1 cellular context compared by ENCODE assay signal in the genomic region with DNA sequence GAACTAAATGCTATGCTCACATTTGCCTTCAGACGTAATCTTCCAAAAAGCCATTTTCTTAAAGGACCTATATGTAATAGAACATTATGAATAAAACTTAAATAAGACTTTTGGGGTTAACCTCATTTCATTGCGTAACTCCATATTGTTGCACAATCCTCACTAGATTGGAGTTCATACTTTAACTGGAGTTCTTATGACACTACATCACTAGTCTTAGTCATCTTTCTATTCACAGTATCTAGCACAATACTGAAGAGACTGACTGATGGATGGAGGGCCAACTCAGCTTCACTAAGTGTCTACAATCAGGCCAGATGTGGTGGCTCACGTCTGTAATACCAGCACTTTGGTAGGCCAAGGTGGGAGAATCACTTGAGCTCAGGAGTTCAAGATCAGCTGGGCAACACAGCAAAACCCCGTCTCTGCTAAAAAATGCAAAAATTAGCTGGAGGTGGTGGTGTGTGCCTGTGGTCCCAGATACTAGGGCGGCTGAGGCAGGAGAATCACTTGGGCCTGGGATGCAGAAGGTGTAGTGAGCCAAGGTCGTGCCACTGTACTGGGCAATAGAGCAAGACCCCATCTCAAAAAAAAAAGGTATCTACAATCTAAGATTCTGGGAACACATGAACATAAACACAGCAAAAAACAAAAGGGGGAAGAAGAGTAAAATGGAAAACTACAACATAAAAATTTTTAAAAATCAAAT.
TF ChIP-seq lines count a peak whose summit lies in the region.

No MANE protein-coding gene starts in this region.

TF ChIP-seq in HepG2, 621 proteins besides CTCF, POLR2A, EP300 and RAD21 (continued from another document):
- TF ChIP-seq ARID5B (CRISPR knock-in tag; IDR thresholded peaks at IDR 0.05) (no peak), UBTF (CRISPR knock-in tag; IDR thresholded peaks at IDR 0.05) (no peak), CEBPB (IDR thresholded peaks at IDR 0.05; ENCODE audit: borderline replicate concordance, low read depth, low read length) (peak; percentile 96), ZNF598 (CRISPR knock-in tag; IDR thresholded peaks at IDR 0.05; ENCODE audit: borderline replicate concordance) (no peak), SMC3 (IDR thresholded peaks at IDR 0.05; ENCODE audit: low read length) (peak; percentile 9; the same call in 1 of the 2 replicates), NR2F6 (IDR thresholded peaks at IDR 0.05) (no peak), NR2F6 (CRISPR knock-in tag; IDR thresholded peaks at IDR 0.05) (no peak), JUND (CRISPR knock-in tag; IDR thresholded peaks at IDR 0.05) (no peak), STAG1 (CRISPR knock-in tag; IDR thresholded peaks at IDR 0.05) (no peak), XRCC5 (optimal IDR thresholded peaks at IDR 0.05; ENCODE audit: low read length) (no peak), ZNF256 (CRISPR knock-in tag; conservative IDR thresholded peaks at IDR 0.05) (no peak), U2AF1 (optimal IDR thresholded peaks at IDR 0.05; ENCODE audit: low read depth, low read length) (no peak), ZNF235 (CRISPR knock-in tag; IDR thresholded peaks at IDR 0.05; ENCODE audit: borderline replicate concordance) (no peak), TAF15 (IDR thresholded peaks at IDR 0.05; ENCODE audit: low read depth, low read length, poor library complexity, severe bottlenecking) (no peak), CHD2 (IDR thresholded peaks at IDR 0.05; ENCODE audit: low read depth, low read length) (no peak), ZNF44 (CRISPR knock-in tag; IDR thresholded peaks at IDR 0.05) (no peak)
- TF ChIP-seq, protein P1, sequence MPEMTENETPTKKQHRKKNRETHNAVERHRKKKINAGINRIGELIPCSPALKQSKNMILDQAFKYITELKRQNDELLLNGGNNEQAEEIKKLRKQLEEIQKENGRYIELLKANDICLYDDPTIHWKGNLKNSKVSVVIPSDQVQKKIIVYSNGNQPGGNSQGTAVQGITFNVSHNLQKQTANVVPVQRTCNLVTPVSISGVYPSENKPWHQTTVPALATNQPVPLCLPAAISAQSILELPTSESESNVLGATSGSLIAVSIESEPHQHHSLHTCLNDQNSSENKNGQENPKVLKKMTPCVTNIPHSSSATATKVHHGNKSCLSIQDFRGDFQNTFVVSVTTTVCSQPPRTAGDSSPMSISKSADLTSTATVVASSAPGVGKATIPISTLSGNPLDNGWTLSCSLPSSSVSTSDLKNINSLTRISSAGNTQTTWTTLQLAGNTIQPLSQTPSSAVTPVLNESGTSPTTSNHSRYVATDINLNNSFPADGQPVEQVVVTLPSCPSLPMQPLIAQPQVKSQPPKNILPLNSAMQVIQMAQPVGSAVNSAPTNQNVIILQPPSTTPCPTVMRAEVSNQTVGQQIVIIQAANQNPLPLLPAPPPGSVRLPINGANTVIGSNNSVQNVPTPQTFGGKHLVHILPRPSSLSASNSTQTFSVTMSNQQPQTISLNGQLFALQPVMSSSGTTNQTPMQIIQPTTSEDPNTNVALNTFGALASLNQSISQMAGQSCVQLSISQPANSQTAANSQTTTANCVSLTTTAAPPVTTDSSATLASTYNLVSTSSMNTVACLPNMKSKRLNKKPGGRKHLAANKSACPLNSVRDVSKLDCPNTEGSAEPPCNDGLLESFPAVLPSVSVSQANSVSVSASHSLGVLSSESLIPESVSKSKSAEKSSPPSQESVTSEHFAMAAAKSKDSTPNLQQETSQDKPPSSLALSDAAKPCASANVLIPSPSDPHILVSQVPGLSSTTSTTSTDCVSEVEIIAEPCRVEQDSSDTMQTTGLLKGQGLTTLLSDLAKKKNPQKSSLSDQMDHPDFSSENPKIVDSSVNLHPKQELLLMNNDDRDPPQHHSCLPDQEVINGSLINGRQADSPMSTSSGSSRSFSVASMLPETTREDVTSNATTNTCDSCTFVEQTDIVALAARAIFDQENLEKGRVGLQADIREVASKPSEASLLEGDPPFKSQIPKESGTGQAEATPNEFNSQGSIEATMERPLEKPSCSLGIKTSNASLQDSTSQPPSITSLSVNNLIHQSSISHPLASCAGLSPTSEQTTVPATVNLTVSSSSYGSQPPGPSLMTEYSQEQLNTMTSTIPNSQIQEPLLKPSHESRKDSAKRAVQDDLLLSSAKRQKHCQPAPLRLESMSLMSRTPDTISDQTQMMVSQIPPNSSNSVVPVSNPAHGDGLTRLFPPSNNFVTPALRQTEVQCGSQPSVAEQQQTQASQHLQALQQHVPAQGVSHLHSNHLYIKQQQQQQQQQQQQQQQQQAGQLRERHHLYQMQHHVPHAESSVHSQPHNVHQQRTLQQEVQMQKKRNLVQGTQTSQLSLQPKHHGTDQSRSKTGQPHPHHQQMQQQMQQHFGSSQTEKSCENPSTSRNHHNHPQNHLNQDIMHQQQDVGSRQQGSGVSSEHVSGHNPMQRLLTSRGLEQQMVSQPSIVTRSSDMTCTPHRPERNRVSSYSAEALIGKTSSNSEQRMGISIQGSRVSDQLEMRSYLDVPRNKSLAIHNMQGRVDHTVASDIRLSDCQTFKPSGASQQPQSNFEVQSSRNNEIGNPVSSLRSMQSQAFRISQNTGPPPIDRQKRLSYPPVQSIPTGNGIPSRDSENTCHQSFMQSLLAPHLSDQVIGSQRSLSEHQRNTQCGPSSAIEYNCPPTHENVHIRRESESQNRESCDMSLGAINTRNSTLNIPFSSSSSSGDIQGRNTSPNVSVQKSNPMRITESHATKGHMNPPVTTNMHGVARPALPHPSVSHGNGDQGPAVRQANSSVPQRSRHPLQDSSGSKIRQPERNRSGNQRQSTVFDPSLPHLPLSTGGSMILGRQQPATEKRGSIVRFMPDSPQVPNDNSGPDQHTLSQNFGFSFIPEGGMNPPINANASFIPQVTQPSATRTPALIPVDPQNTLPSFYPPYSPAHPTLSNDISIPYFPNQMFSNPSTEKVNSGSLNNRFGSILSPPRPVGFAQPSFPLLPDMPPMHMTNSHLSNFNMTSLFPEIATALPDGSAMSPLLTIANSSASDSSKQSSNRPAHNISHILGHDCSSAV (CRISPR knock-in tag; IDR thresholded peaks at IDR 0.05; ENCODE audit: borderline replicate concordance) = no peak
